ENCODE assay signal across 15 cellular contexts in genomic region chr3:113117511-113118302, GRCh38.
DNase-seq lines count a peak whose midpoint lies in the region; ATAC-seq, FAIRE-seq and TF ChIP-seq lines count a peak whose summit lies in the region.
"Had no signal": no experiment of that assay in that cellular context is flagged by ENCODE, and none has a peak within 500 bp of the region (broad histone marks: within the 10 kb centered on the region; RNA-seq: fewer than 3 reads in every experiment).

No MANE protein-coding gene starts in this region.

- no peak for TF ChIP-seq POLR2A in erythroblast (IDR thresholded peaks at IDR 0.05; ENCODE audit: low read length)

- 57 to 70% methylated on average over 1 of the region's 1 CpG for WGBS in pancreas, 2 donors

- no peak for TF ChIP-seq CTCF in fibroblast of mammary gland (conservative IDR thresholded peaks at IDR 0.05; ENCODE audit: control insufficient read depth, insufficient read depth, low read depth, low read length)
- no peak for TF ChIP-seq CTCF in pancreas (IDR thresholded peaks at IDR 0.05)

- H3K9me3 ChIP-seq in pancreas = no peaks in the 10 kb centered on the region
- H3K9me3 ChIP-seq: Caco-2 had no signal

- H3K4me3 ChIP-seq in fibroblast of mammary gland (ENCODE audit: control insufficient read depth, low read depth, low read length) (no peak overlapping the region), pancreas (no peak overlapping the region)

- H3K36me3 ChIP-seq in pancreas = no peaks in the 10 kb centered on the region

- FAIRE-seq in pancreas (lab: Jason Lieb, UNC) = peak; percentile 47

- no peaks in the 10 kb centered on the region for H3K4me1 ChIP-seq in pancreas
- H3K4me1 ChIP-seq: Caco-2 had no signal

- H3K27me3 ChIP-seq in pancreas = no peaks in the 10 kb centered on the region

- H3K27ac ChIP-seq in pancreas = no peak overlapping the region

- ATAC-seq in pancreas = peak in 1 of 4 donors; percentile 31
- ATAC-seq in GM21717 (IDR thresholded peaks at IDR 0.05; ENCODE audit: unreplicated experiment) = no peak
- no peak for ATAC-seq in HG02981 (IDR thresholded peaks at IDR 0.05; ENCODE audit: unreplicated experiment)
- ATAC-seq: natural killer cell treated with Interleukin-12 subunit alpha and Interleukin-12 subunit beta and Interleukin-15 and Interleukin-18, amount 100 ng/mL, for 72 hours; T-helper 17 cell had no signal

- intact Hi-C loops in pancreas (cut with DNase I) = no loop called here

- DNase-seq in DMS79 treated with DMSO at 0.1 percent for 48 hours (lab: John Stamatoyannopoulos, UW) = peak; percentile 72
- DNase-seq in NCI-H446 treated with DMSO at 0.1 percent for 48 hours (lab: John Stamatoyannopoulos, UW) = peak; percentile 66
- DNase-seq in fibroblast of mammary gland (ENCODE audit: low read depth) = peak; percentile 89
- no peak for DNase-seq in pancreas
- DNase-seq in SHP77 (lab: John Stamatoyannopoulos, UW) = no peak
- no peak for DNase-seq in erythroblast (lab: John Stamatoyannopoulos, UW)
- DNase-seq: Caco-2, caudate nucleus, hypothalamus, NCI-H526, substantia nigra, T-helper 17 cell had no signal

Comparison
In these comparisons a context has a peak if more than half of its experiments do, and no peak if none do; other contexts are left out.
1. DNase-seq: peak in DMS79 treated with DMSO at 0.1 percent for 48 hours (single experiment), NCI-H446 treated with DMSO at 0.1 percent for 48 hours (single experiment) and fibroblast of mammary gland (single experiment); none in pancreas (0 of 6), SHP77 (0 of 2) and erythroblast (0 of 2).